In genomic region chr2:45833968-45834344, GRCh38 we compare ENCODE assay signal across 9 cellular contexts.
DNase-seq lines count a peak whose midpoint lies in the region; ATAC-seq and TF ChIP-seq lines count a peak whose summit lies in the region.
"Had no signal": no experiment of that assay in that cellular context is flagged by ENCODE, and none has a peak within 500 bp of the region (broad histone marks: within the 10 kb centered on the region; RNA-seq: fewer than 3 reads in every experiment).

No MANE protein-coding gene starts in this region.

- H3K36me3 Mint-ChIP-seq in T-cell: peaks cover 17% of the 10 kb centered on the region

- POLR2A ChIA-PET in T-cell (lab: Charles Lee): no interaction called here

- no peaks in the 10 kb centered on the region for H3K27me3 Mint-ChIP-seq in T-cell
- H3K27me3 Mint-ChIP-seq: CD4-positive, alpha-beta T cell had no signal

- TF ChIP-seq CTCF in GM10266 (IDR thresholded peaks at IDR 0.05; ENCODE audit: control insufficient read depth, insufficient read depth, low read depth, missing control alignments): peak; percentile 9

- H3K4me1 Mint-ChIP-seq in T-cell: peaks cover 3 to 20% (median 17%) of the 10 kb centered on the region in 3 donors

- H3K9me3 Mint-ChIP-seq in T-cell: peaks cover 7 to 20% (median 18%) of the 10 kb centered on the region in 3 donors

- H3K4me3 Mint-ChIP-seq in T-cell: no peak overlapping the region
- H3K4me3 Mint-ChIP-seq: CD4-positive, alpha-beta T cell had no signal

- CTCF ChIA-PET in T-cell (lab: Charles Lee): no interaction called here

- H3K27ac Mint-ChIP-seq in T-cell: no peak overlapping the region
- H3K27ac Mint-ChIP-seq: CD4-positive, alpha-beta T cell had no signal

- ATAC-seq in GM19468 (IDR thresholded peaks at IDR 0.05; ENCODE audit: extremely low read depth, unreplicated experiment) (peak; percentile 48), HG03135 (IDR thresholded peaks at IDR 0.05; ENCODE audit: unreplicated experiment) (peak; percentile 81), T-cell (replicated peaks in 1 of 4) (no peak)

- peak; percentile 63 for DNase-seq in GM10266 (ENCODE audit: extremely low spot score)
- DNase-seq in SIG-M5 treated with dmso at 0.1 percent for 504 hours (lab: John Stamatoyannopoulos, UW; ENCODE audit: unreplicated experiment): peak; percentile 84
- DNase-seq in stimulated activated CD4-positive, alpha-beta T cell treated with anti-CD3 and anti-CD28 coated beads, Interleukin-2, amount 100 ng/mL, for 24 hours: no peak
- DNase-seq in NCI-H510A (lab: John Stamatoyannopoulos, UW): no peak
- DNase-seq in T-cell: no peak
- no peak for DNase-seq in NCI-H146 (lab: John Stamatoyannopoulos, UW)
- DNase-seq: CD4-positive, alpha-beta T cell had no signal

Comparison
In these comparisons a context has a peak if more than half of its experiments do, and no peak if none do; other contexts are left out.
1. DNase-seq: peak in GM10266 (single experiment) and SIG-M5 treated with dmso at 0.1 percent for 504 hours (single experiment); none in stimulated activated CD4-positive, alpha-beta T cell treated with anti-CD3 and anti-CD28 coated beads, Interleukin-2, amount 100 ng/mL, for 24 hours (0 of 2), NCI-H510A (single experiment), T-cell (0 of 34) and NCI-H146 (single experiment).
2. ATAC-seq: peak in GM19468 (single experiment) and HG03135 (single experiment); none in T-cell (0 of 4).